Comparison of ENCODE assay signal across 15 cellular contexts in genomic region chr22:42284230-42284591, GRCh38. TPM values are rescaled to one million over a fixed set of nuclear protein-coding genes. Genes with fewer than 3 reads are reported as not detected.
DNase-seq lines count a peak whose midpoint lies in the region; ATAC-seq, FAIRE-seq and TF ChIP-seq lines count a peak whose summit lies in the region.
"Had no signal": no experiment of that assay in that cellular context is flagged by ENCODE, and none has a peak within 500 bp of the region (broad histone marks: within the 10 kb centered on the region; RNA-seq: fewer than 3 reads in every experiment).

No MANE protein-coding gene starts in this region.

- peaks cover 28% of the 10 kb centered on the region for H3K4me1 Mint-ChIP-seq in stimulated activated naive CD8-positive, alpha-beta T cell treated with anti-CD3 and anti-CD28 coated beads, Interleukin-15, Interleukin-2, amounts not matched to agents 100 ng/mL and 50 ng/mL, for 24 hours (ENCODE audit: low read depth)
- H3K4me1 Mint-ChIP-seq in astrocyte (ENCODE audit: low read depth, unreplicated experiment) = peaks cover 2% of the 10 kb centered on the region

- no peak for TF ChIP-seq CTCF in astrocyte (IDR thresholded peaks at IDR 0.05; ENCODE audit: insufficient read depth, low read depth, low read length)
- TF ChIP-seq CTCF in neural cell (IDR thresholded peaks at IDR 0.05; ENCODE audit: poor library complexity, severe bottlenecking) = no peak

- H3F3A ChIP-seq in neural cell (ENCODE audit: insufficient read depth, low read length, poor library complexity, severe bottlenecking) = peaks cover 12% of the 10 kb centered on the region

- DNase-seq in stimulated activated naive CD8-positive, alpha-beta T cell treated with anti-CD3 and anti-CD28 coated beads, Interleukin-15, Interleukin-2, amounts not matched to agents 100 U/mL and 50 U/mL, for 24 hours = no peak
- DNase-seq in astrocyte (ENCODE audit: low read depth) (no peak), cerebellum (ENCODE audit: low spot score) (no peak), H7 (no peak)
- DNase-seq: cerebellar nuclear complex, MG63, NCI-H2107, testis had no signal

- H3K9ac ChIP-seq in astrocyte (ENCODE audit: low read length) = no peak overlapping the region
- H3K9ac ChIP-seq in neural cell (ENCODE audit: low read length) = peak overlapping the region; percentile 97

- peak overlapping the region; percentile 48 for H3K4me3 Mint-ChIP-seq in stimulated activated naive CD8-positive, alpha-beta T cell treated with anti-CD3 and anti-CD28 coated beads, Interleukin-15, Interleukin-2, amounts not matched to agents 100 ng/mL and 50 ng/mL, for 24 hours
- H3K4me3 Mint-ChIP-seq in astrocyte (ENCODE audit: unreplicated experiment) = peak overlapping the region; percentile 54

- H3K27ac ChIP-seq in astrocyte (ENCODE audit: low read depth, low read length) (no peak overlapping the region), neural cell (ENCODE audit: low read length) (peak overlapping the region; percentile 99)
- H3K27ac ChIP-seq: epithelial cell of prostate, left lung, RWPE1, testis had no signal

- H3K79me2 ChIP-seq in astrocyte (ENCODE audit: insufficient read depth, low read length) (no peaks in the 10 kb centered on the region), neural cell (replicated peaks; ENCODE audit: insufficient read depth, low read length) (peaks cover 36% of the 10 kb centered on the region)

- H3K36me3 ChIP-seq in astrocyte (ENCODE audit: insufficient read depth, low read length) = no peaks in the 10 kb centered on the region
- H3K36me3 ChIP-seq in neural cell (ENCODE audit: insufficient read depth, low read length) = no peaks in the 10 kb centered on the region
- H3K36me3 ChIP-seq in H7 (replicated peaks; ENCODE audit: control insufficient read depth, insufficient read depth, low read length) = no peaks in the 10 kb centered on the region
- H3K36me3 ChIP-seq: left lung, MG63 had no signal

- no peak for TF ChIP-seq EP300 in neural cell (conservative IDR thresholded peaks at IDR 0.05; ENCODE audit: poor library complexity, severe bottlenecking)

- H3K27me3 Mint-ChIP-seq in stimulated activated naive CD8-positive, alpha-beta T cell treated with anti-CD3 and anti-CD28 coated beads, Interleukin-15, Interleukin-2, amounts not matched to agents 100 ng/mL and 50 ng/mL, for 24 hours = peaks cover 10% of the 10 kb centered on the region
- peaks cover 73% of the 10 kb centered on the region for H3K27me3 Mint-ChIP-seq in astrocyte (ENCODE audit: low read depth, unreplicated experiment)

- H3K4me2 ChIP-seq in astrocyte (ENCODE audit: low read length) = peak overlapping the region; percentile 84
- H3K4me2 ChIP-seq in neural cell (ENCODE audit: low read length) = no peak overlapping the region

- H3K4me3 ChIP-seq in astrocyte (ENCODE audit: insufficient read depth, low read depth, low read length) (no peak overlapping the region), neural cell (ENCODE audit: low read length) (peak overlapping the region; percentile 84), H7 (ENCODE audit: insufficient read depth, low read depth, low read length) (no peak overlapping the region)
- H3K4me3 ChIP-seq: MG63 had no signal

- no peak for FAIRE-seq in astrocyte (lab: Jason Lieb, UNC)

- ATAC-seq in stimulated activated naive CD8-positive, alpha-beta T cell treated with anti-CD3 and anti-CD28 coated beads, Interleukin-15, Interleukin-2, amounts not matched to agents 100 U/mL and 50 U/mL, for 24 hours = no peak
- ATAC-seq in HG02840 (IDR thresholded peaks at IDR 0.05; ENCODE audit: low FRiP score, unreplicated experiment) (no peak), GM18873 (IDR thresholded peaks at IDR 0.05; ENCODE audit: low FRiP score, unreplicated experiment) (no peak)

- no peaks in the 10 kb centered on the region for H3K9me2 ChIP-seq in neural cell (ENCODE audit: insufficient read depth, low read length)

- H3K27ac Mint-ChIP-seq in stimulated activated naive CD8-positive, alpha-beta T cell treated with anti-CD3 and anti-CD28 coated beads, Interleukin-15, Interleukin-2, amounts not matched to agents 100 ng/mL and 50 ng/mL, for 24 hours = no peak overlapping the region
- H3K27ac Mint-ChIP-seq in astrocyte (ENCODE audit: unreplicated experiment) = no peak overlapping the region

- H3K9me3 ChIP-seq in astrocyte (ENCODE audit: insufficient read depth, low read depth, low read length) (no peaks in the 10 kb centered on the region), neural cell (ENCODE audit: low read length) (no peaks in the 10 kb centered on the region)
- H3K9me3 ChIP-seq: left lung, MG63, testis had no signal

- no peak for TF ChIP-seq RAD21 in neural cell (conservative IDR thresholded peaks at IDR 0.05)

- no peaks in the 10 kb centered on the region for H3K36me3 Mint-ChIP-seq in stimulated activated naive CD8-positive, alpha-beta T cell treated with anti-CD3 and anti-CD28 coated beads, Interleukin-15, Interleukin-2, amounts not matched to agents 100 ng/mL and 50 ng/mL, for 24 hours (ENCODE audit: low read depth)
- H3K36me3 Mint-ChIP-seq in astrocyte (ENCODE audit: low read depth, unreplicated experiment) = peaks cover 2% of the 10 kb centered on the region

- peaks cover 44% of the 10 kb centered on the region for H4K20me1 ChIP-seq in astrocyte (ENCODE audit: insufficient read depth, low read length)
- H4K20me1 ChIP-seq in neural cell (ENCODE audit: insufficient read depth) = no peaks in the 10 kb centered on the region

- peaks cover 39% of the 10 kb centered on the region for H3K27me3 ChIP-seq in astrocyte (ENCODE audit: insufficient read depth, low read length)
- no peaks in the 10 kb centered on the region for H3K27me3 ChIP-seq in neural cell (ENCODE audit: insufficient read depth, low read depth, low read length)
- peaks cover 11% of the 10 kb centered on the region for H3K27me3 ChIP-seq in H7 (ENCODE audit: control insufficient read depth, insufficient read depth, low read length)
- H3K27me3 ChIP-seq: MG63, testis had no signal

- no peaks in the 10 kb centered on the region for H3K4me1 ChIP-seq in astrocyte (ENCODE audit: insufficient read depth, low read length)

- no peak overlapping the region for H2AFZ ChIP-seq in astrocyte (ENCODE audit: low read depth, low read length)
- H2AFZ ChIP-seq in neural cell (ENCODE audit: low read depth, low read length) = no peak overlapping the region

- no peaks in the 10 kb centered on the region for H3K9me3 Mint-ChIP-seq in stimulated activated naive CD8-positive, alpha-beta T cell treated with anti-CD3 and anti-CD28 coated beads, Interleukin-15, Interleukin-2, amounts not matched to agents 100 ng/mL and 50 ng/mL, for 24 hours
- H3K9me3 Mint-ChIP-seq in astrocyte (ENCODE audit: unreplicated experiment) = no peaks in the 10 kb centered on the region

TF ChIP-seq in neural cell, 6 proteins besides CTCF, POLR2A, EP300 and RAD21:
- no peak for TF ChIP-seq TAF1 (IDR thresholded peaks at IDR 0.05; ENCODE audit: low read depth)
- no peak for TF ChIP-seq SMC3 (conservative IDR thresholded peaks at IDR 0.05; ENCODE audit: poor library complexity)
- no peak for TF ChIP-seq POLR2AphosphoS5 (IDR thresholded peaks at IDR 0.05)
- TF ChIP-seq EZH2 (IDR thresholded peaks at IDR 0.05; ENCODE audit: borderline replicate concordance, insufficient read depth, low read length, poor library complexity, severe bottlenecking) = no peak
- TF ChIP-seq MXI1 (conservative IDR thresholded peaks at IDR 0.05; ENCODE audit: poor library complexity, severe bottlenecking) = no peak
- TF ChIP-seq REST (IDR thresholded peaks at IDR 0.05; ENCODE audit: borderline replicate concordance) = no peak

RNA-seq across cellular contexts. Expression of gene TCF20, which starts 13.8 kb away (rescaled TPM):
- total RNA-seq in astrocyte = 37.3 and 37.6 TPM in 2 replicates
- 21.9 and 27.5 TPM in 2 replicates for polyA plus RNA-seq in neural cell
- 134 and 148 TPM in 2 replicates for polyA minus RNA-seq in neural cell
- total RNA-seq in cerebellum = 33.2 TPM
- total RNA-seq in H7 (2014; rRNA removed; shearing (Covaris generic)) = 39.8 and 56.4 TPM in 2 replicates
